In the genomic region with DNA sequence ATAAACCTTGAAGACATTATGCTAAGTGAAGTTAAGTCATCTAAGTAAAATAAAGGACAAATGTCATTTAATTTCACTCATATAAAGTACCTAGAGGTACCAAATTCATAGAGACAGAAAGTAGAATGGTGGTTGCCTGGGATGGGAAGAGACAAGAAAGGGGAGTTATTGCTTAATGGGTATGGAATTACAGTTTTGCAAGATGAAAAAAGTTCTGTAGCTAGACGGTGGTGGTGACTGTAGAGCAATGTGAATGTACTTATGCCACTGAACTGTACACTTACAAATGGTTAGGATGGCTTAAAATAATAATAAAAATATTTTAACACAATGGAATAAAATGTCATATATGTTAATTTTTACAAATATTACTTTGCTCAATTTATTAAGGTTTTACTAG, we compare ENCODE assay signal across 31 cellular contexts.
"Had no signal": no experiment of that assay in that cellular context is flagged by ENCODE, and none has a peak within 500 bp of the region (broad histone marks: within the 10 kb centered on the region; RNA-seq: fewer than 3 reads in every experiment).

No MANE protein-coding gene starts in this region.

- H3K9me3 ChIP-seq: esophagus muscularis mucosa had no signal

- H3K27me3 ChIP-seq: brain microvascular endothelial cell, esophagus muscularis mucosa had no signal

- H3K9me3 Mint-ChIP-seq: activated B cell treated with CpG ODN at 0.5 μM for 24 hours; activated naive CD4-positive, alpha-beta T cell treated with anti-CD3 and anti-CD28 coated beads, Interleukin-2, amount 50 U/mL, for 24 hours; activated naive CD8-positive, alpha-beta T cell treated with anti-CD3 and anti-CD28 coated beads for 36 hours; activated naive CD8-positive, alpha-beta T cell treated with anti-CD3 and anti-CD28 coated beads, Interleukin-2, amount 50 U/mL, for 24 hours; activated T-helper 1 cell treated with anti-CD3 and anti-CD28 coated beads, Interleukin-12 subunit alpha, Interleukin-12 subunit beta, Interleukin-2, Interleukin-4 antibody, amounts not matched to agents 30 ng/mL and 10 ng/mL and 1 ng/mL, durations not matched to agents 14 hours and 24 hours and 36 hours had no signal

- H3K4me1 Mint-ChIP-seq: activated B cell treated with CpG ODN at 0.5 μM for 24 hours; activated naive CD4-positive, alpha-beta T cell treated with anti-CD3 and anti-CD28 coated beads, Interleukin-2, amount 50 U/mL, for 24 hours; activated naive CD8-positive, alpha-beta T cell treated with anti-CD3 and anti-CD28 coated beads for 36 hours; activated naive CD8-positive, alpha-beta T cell treated with anti-CD3 and anti-CD28 coated beads, Interleukin-2, amount 50 U/mL, for 24 hours; central memory CD8-positive, alpha-beta T cell; T-cell had no signal

- H3K36me3 Mint-ChIP-seq: activated naive CD4-positive, alpha-beta T cell treated with anti-CD3 and anti-CD28 coated beads, Interleukin-2, amount 50 U/mL, for 24 hours; activated naive CD8-positive, alpha-beta T cell treated with anti-CD3 and anti-CD28 coated beads for 36 hours; T-cell had no signal

- H3K27me3 Mint-ChIP-seq: activated B cell treated with CpG ODN at 0.5 μM for 24 hours; activated CD8-positive, alpha-beta T cell treated with anti-CD3 and anti-CD28 coated beads for 36 hours; activated naive CD4-positive, alpha-beta T cell treated with anti-CD3 and anti-CD28 coated beads, Interleukin-2, amount 50 U/mL, for 24 hours; activated naive CD8-positive, alpha-beta T cell treated with anti-CD3 and anti-CD28 coated beads for 36 hours; activated naive CD8-positive, alpha-beta T cell treated with anti-CD3 and anti-CD28 coated beads, Interleukin-2, amount 50 U/mL, for 24 hours; central memory CD8-positive, alpha-beta T cell; effector memory CD8-positive, alpha-beta T cell; T-cell had no signal

- H3K27ac ChIP-seq: brain microvascular endothelial cell, esophagus muscularis mucosa, WERI-Rb-1 had no signal

- DNase-seq: activated B cell treated with CpG ODN at 0.5 μM for 24 hours; activated CD4-positive, alpha-beta T cell treated with anti-CD3 and anti-CD28 coated beads for 48 hours; activated CD4-positive, alpha-beta T cell treated with anti-CD3 and anti-CD28 coated beads, Interleukin-2, amount 50 U/mL, for 1 hour; activated CD4-positive, alpha-beta T cell treated with anti-CD3 and anti-CD28 coated beads, Interleukin-2, amount 50 U/mL, for 48 hours; activated CD8-positive, alpha-beta memory T cell treated with anti-CD3 and anti-CD28 coated beads for 24 hours; activated CD8-positive, alpha-beta T cell treated with anti-CD3 and anti-CD28 coated beads for 36 hours; activated effector memory CD4-positive, alpha-beta T cell treated with anti-CD3 and anti-CD28 coated beads, Interleukin-2, amount 50 U/mL, for 16 hours; activated naive CD4-positive, alpha-beta T cell treated with anti-CD3 and anti-CD28 coated beads for 36 hours; activated naive CD8-positive, alpha-beta T cell treated with anti-CD3 and anti-CD28 coated beads for 36 hours; activated naive CD8-positive, alpha-beta T cell treated with anti-CD3 and anti-CD28 coated beads, Interleukin-2, amount 50 U/mL, for 24 hours; activated T-cell treated with anti-CD3 and anti-CD28 coated beads, Interleukin-2, amount 50 U/mL, for 48 hours; amniotic stem cell; anterior cingulate cortex; brain microvascular endothelial cell; cortex of kidney; dermis blood vessel endothelial cell; effector CD4-positive, alpha-beta T cell; effector memory CD8-positive, alpha-beta T cell; erythroblast; foreskin melanocyte; head of caudate nucleus; SW 1271; T-cell; T1000; WERI-Rb-1 had no signal

- H3K4me3 ChIP-seq: esophagus muscularis mucosa had no signal

- H3K27ac Mint-ChIP-seq: activated B cell treated with CpG ODN at 0.5 μM for 24 hours; activated CD8-positive, alpha-beta T cell treated with anti-CD3 and anti-CD28 coated beads for 36 hours; activated naive CD4-positive, alpha-beta T cell treated with anti-CD3 and anti-CD28 coated beads for 36 hours; activated naive CD4-positive, alpha-beta T cell treated with anti-CD3 and anti-CD28 coated beads, Interleukin-2, amount 50 U/mL, for 24 hours; activated naive CD8-positive, alpha-beta T cell treated with anti-CD3 and anti-CD28 coated beads for 36 hours; activated naive CD8-positive, alpha-beta T cell treated with anti-CD3 and anti-CD28 coated beads, Interleukin-2, amount 50 U/mL, for 24 hours; activated T-helper 1 cell treated with anti-CD3 and anti-CD28 coated beads, Interleukin-12 subunit alpha, Interleukin-12 subunit beta, Interleukin-2, Interleukin-4 antibody, amounts not matched to agents 30 ng/mL and 10 ng/mL and 1 ng/mL, durations not matched to agents 14 hours and 24 hours and 36 hours; activated T-helper 2 cell treated with anti-CD3 and anti-CD28 coated beads, Interferon-gamma antibody, Interleukin-2, Interleukin-4, amounts not matched to agents 10 μg/mL and 5 μg/mL and 100 μg/mL, durations not matched to agents 14 hours and 24 hours and 36 hours; effector memory CD8-positive, alpha-beta T cell; T-cell; T-helper 1 cell treated with Interleukin-12 subunit alpha and Interleukin-12 subunit beta and Interleukin-4 antibody, amounts not matched to agents 30 μg/mL and 1 μg/mL, for 36 hours had no signal

- H3K4me3 Mint-ChIP-seq: activated B cell treated with CpG ODN at 0.5 μM for 24 hours; activated CD8-positive, alpha-beta T cell treated with anti-CD3 and anti-CD28 coated beads for 36 hours; activated naive CD4-positive, alpha-beta T cell treated with anti-CD3 and anti-CD28 coated beads for 36 hours; activated naive CD4-positive, alpha-beta T cell treated with anti-CD3 and anti-CD28 coated beads, Interleukin-2, amount 50 U/mL, for 24 hours; activated naive CD8-positive, alpha-beta T cell treated with anti-CD3 and anti-CD28 coated beads for 36 hours; activated naive CD8-positive, alpha-beta T cell treated with anti-CD3 and anti-CD28 coated beads, Interleukin-2, amount 50 U/mL, for 24 hours; activated T-helper 1 cell treated with anti-CD3 and anti-CD28 coated beads, Interleukin-12 subunit alpha, Interleukin-12 subunit beta, Interleukin-2, Interleukin-4 antibody, amounts not matched to agents 30 ng/mL and 10 ng/mL and 1 ng/mL, durations not matched to agents 14 hours and 24 hours and 36 hours; central memory CD8-positive, alpha-beta T cell; effector memory CD8-positive, alpha-beta T cell; T-cell; T-helper 1 cell treated with Interleukin-12 subunit alpha and Interleukin-12 subunit beta and Interleukin-4 antibody, amounts not matched to agents 30 μg/mL and 1 μg/mL, for 36 hours had no signal

- H3K36me3 ChIP-seq: WERI-Rb-1 had no signal
